1 cellular context compared by ENCODE assay signal in the genomic region with DNA sequence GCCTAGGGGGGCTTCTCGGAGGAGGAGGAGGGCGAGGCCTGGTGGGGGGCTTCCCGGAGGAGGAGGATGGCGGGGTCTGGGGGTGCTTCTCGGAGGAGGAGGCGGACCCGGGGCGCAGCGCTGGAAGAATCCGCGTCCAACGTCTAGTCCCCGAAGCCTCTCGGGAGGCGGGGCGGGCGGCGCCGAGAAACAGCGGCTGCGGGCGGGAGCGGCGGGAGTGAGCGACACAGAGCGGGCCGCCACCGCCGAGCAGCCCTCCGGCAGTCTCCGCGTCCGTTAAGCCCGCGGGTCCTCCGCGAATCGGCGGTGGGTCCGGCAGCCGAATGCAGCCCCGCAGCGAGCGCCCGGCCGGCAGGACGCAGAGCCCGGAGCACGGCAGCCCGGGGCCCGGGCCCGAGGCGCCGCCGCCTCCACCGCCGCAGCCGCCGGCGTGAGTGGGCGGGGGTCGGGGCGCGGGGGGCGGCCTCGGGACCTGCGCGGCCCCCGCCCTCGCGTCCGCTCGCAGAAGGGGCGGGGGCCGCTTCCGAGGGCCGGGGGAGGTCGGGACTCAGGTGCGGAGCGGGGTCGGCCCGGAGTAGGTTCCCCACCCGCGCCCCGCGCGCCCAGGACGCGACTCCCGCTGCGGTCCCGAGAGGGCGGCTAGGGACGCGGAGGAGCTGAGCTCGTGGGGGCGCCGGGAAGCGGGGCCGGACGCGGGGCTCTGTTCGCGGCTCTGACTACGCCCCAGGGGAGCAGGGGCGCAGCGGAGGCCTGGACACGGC.
TF ChIP-seq lines count a peak whose summit lies in the region.

A gene (plus strand): TSS at position 214 of the 761 bp plus-strand sequence. CDS start 110 bp downstream, at position 324.

TF ChIP-seq in K562, 482 proteins besides CTCF, POLR2A, EP300 and RAD21 (continued from another document):
- TF ChIP-seq ZKSCAN3 (CRISPR knock-in tag; IDR thresholded peaks at IDR 0.05) = no peak
- TF ChIP-seq, protein P1, sequence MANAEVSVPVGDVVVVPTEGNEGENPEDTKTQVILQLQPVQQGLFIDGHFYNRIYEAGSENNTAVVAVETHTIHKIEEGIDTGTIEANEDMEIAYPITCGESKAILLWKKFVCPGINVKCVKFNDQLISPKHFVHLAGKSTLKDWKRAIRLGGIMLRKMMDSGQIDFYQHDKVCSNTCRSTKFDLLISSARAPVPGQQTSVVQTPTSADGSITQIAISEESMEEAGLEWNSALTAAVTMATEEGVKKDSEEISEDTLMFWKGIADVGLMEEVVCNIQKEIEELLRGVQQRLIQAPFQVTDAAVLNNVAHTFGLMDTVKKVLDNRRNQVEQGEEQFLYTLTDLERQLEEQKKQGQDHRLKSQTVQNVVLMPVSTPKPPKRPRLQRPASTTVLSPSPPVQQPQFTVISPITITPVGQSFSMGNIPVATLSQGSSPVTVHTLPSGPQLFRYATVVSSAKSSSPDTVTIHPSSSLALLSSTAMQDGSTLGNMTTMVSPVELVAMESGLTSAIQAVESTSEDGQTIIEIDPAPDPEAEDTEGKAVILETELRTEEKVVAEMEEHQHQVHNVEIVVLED (CRISPR knock-in tag; IDR thresholded peaks at IDR 0.05) = peak; percentile 62
